9 cellular contexts compared by ENCODE assay signal in the genomic region with DNA sequence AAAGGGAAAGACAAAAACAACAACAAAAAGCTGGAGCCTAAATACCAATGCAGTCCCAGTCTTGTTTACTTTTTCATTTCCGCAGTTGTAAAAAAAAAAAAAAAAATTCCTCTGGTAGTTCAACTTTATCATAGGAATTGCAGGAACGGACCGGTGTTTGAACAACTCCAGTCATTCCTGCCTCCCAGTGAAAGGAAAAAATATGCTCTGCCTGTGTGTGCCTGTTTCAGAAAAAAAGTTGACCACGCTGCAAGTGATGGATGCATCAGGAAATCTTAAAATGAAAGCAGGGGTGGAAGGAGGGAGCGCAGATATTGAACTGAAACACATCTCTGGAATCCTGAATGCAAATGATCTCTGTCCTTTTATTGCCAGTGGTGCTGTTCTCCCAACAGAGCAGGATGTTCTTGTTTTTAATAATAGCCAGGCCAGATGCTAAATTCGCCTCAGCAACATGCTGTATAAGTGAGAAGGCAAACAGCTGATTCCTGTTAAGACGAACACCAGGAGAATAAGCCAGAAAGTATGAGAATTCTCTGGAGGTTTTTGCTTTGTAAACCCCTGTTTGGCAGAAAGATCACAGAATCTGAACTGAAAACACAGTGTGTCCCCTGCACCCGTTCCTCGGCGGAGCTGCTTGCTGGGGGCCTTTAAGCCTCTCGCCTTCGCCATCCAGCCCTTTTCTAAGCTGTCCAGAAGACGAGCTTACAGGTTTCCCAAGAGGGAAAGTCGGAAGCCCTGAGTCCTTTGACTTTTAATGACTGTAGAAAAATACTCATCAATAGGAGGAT.
DNase-seq lines count a peak whose midpoint lies in the region; ATAC-seq and TF ChIP-seq lines count a peak whose summit lies in the region.
"Had no signal": no experiment of that assay in that cellular context is flagged by ENCODE, and none has a peak within 500 bp of the region (broad histone marks: within the 10 kb centered on the region; RNA-seq: fewer than 3 reads in every experiment).

No MANE protein-coding gene starts in this region.

- intact Hi-C loops in dorsolateral prefrontal cortex (cut with DNase I): no loop called here

- H3K4me1 Mint-ChIP-seq in mesothelial cell of epicardium: peaks cover 32% of the 10 kb centered on the region
- H3K4me1 Mint-ChIP-seq in type B pancreatic cell (ENCODE audit: unreplicated experiment): peaks cover 46% of the 10 kb centered on the region
- H3K4me1 Mint-ChIP-seq in WTC11: peaks cover 3% of the 10 kb centered on the region; the same call in 1 of the 2 replicates

- H3K36me3 Mint-ChIP-seq in mesothelial cell of epicardium (no peaks in the 10 kb centered on the region), type B pancreatic cell (no peaks in the 10 kb centered on the region), WTC11 (no peaks in the 10 kb centered on the region)

- ATAC-seq in WTC11 (no peak), GM18519 (IDR thresholded peaks at IDR 0.05; ENCODE audit: low FRiP score, unreplicated experiment) (no peak), GM21526 (IDR thresholded peaks at IDR 0.05; ENCODE audit: low FRiP score, unreplicated experiment) (no peak)

- H3K27me3 Mint-ChIP-seq in mesothelial cell of epicardium (ENCODE audit: low read depth) (no peaks in the 10 kb centered on the region), type B pancreatic cell (peaks cover 7% of the 10 kb centered on the region), WTC11 (ENCODE audit: low read depth) (no peaks in the 10 kb centered on the region)

- H3K4me3 ChIP-seq in dorsolateral prefrontal cortex: peak overlapping the region in 58 of 59 donors; percentile 5 to 69 (median 40)

- H3K27ac Mint-ChIP-seq in mesothelial cell of epicardium: peak overlapping the region; percentile 45
- peak overlapping the region; percentile 10 for H3K27ac Mint-ChIP-seq in type B pancreatic cell
- no peak overlapping the region for H3K27ac Mint-ChIP-seq in WTC11

- H3K4me3 Mint-ChIP-seq in mesothelial cell of epicardium: peak overlapping the region; percentile 24
- H3K4me3 Mint-ChIP-seq in type B pancreatic cell: peak overlapping the region; percentile 48
- H3K4me3 Mint-ChIP-seq in WTC11: no peak overlapping the region

- H3K27me3 ChIP-seq in dorsolateral prefrontal cortex: peaks cover 0 to 4% (median 0%) of the 10 kb centered on the region in 45 donors

- DNase-seq in DMS 273 (lab: John Stamatoyannopoulos, UW; ENCODE audit: unreplicated experiment) (peak; percentile 20), DMS 273 treated with DMSO at 0.1 percent for 48 hours (lab: John Stamatoyannopoulos, UW) (no peak), dorsolateral prefrontal cortex (no peak), mesothelial cell of epicardium (ENCODE audit: low spot score in 2 of 2, unreplicated experiment in 2 of 2) (no peak), type B pancreatic cell (ENCODE audit: extremely low spot score, unreplicated experiment) (no peak), WTC11 (ENCODE audit: low spot score) (no peak)

- no peak for TF ChIP-seq CTCF in dorsolateral prefrontal cortex (IDR thresholded peaks at IDR 0.05 in 54 of 56, conservative IDR thresholded peaks at IDR 0.05 in 2 of 56; ENCODE audit: low read depth in 1 of 56, partially characterized antibody in 56 of 56)
- TF ChIP-seq CTCF in mesothelial cell of epicardium (IDR thresholded peaks at IDR 0.05; ENCODE audit: unreplicated experiment): no peak
- no peak for TF ChIP-seq CTCF in type B pancreatic cell (conservative IDR thresholded peaks at IDR 0.05)
- no peak for TF ChIP-seq CTCF in WTC11 (IDR thresholded peaks at IDR 0.05)

- CTCF ChIA-PET in WTC11 (lab: Charles Lee): no interaction called here

- POLR2A ChIA-PET in WTC11 (lab: Charles Lee): no interaction called here

- H3K27ac ChIP-seq in dorsolateral prefrontal cortex: peak overlapping the region in 47 of 59 donors; percentile 1 to 81 (median 55)
- H3K27ac ChIP-seq: 22Rv1 had no signal

- no peaks in the 10 kb centered on the region for H3K9me3 Mint-ChIP-seq in mesothelial cell of epicardium
- no peaks in the 10 kb centered on the region for H3K9me3 Mint-ChIP-seq in type B pancreatic cell
- no peaks in the 10 kb centered on the region for H3K9me3 Mint-ChIP-seq in WTC11

TF ChIP-seq in WTC11, 78 proteins besides CTCF, POLR2A, EP300 and RAD21:
- TF ChIP-seq AFF4 (CRISPR knock-in tag; IDR thresholded peaks at IDR 0.05; ENCODE audit: borderline replicate concordance): no peak
- no peak for TF ChIP-seq IRF2 (CRISPR knock-in tag; IDR thresholded peaks at IDR 0.05; ENCODE audit: borderline replicate concordance, low read depth)
- TF ChIP-seq CBFB (CRISPR knock-in tag; IDR thresholded peaks at IDR 0.05; ENCODE audit: low read depth): no peak
- TF ChIP-seq SOX15 (CRISPR knock-in tag; IDR thresholded peaks at IDR 0.05): no peak
- no peak for TF ChIP-seq ZNF219 (CRISPR knock-in tag; IDR thresholded peaks at IDR 0.05; ENCODE audit: borderline replicate concordance)
- TF ChIP-seq NFATC4 (CRISPR knock-in tag; IDR thresholded peaks at IDR 0.05): no peak
- TF ChIP-seq ZMAT4 (CRISPR knock-in tag; IDR thresholded peaks at IDR 0.05): no peak
- no peak for TF ChIP-seq ZNF416 (CRISPR knock-in tag; IDR thresholded peaks at IDR 0.05)
- no peak for TF ChIP-seq NR2C2 (CRISPR knock-in tag; IDR thresholded peaks at IDR 0.05)
- TF ChIP-seq ZNF138 (CRISPR knock-in tag; conservative IDR thresholded peaks at IDR 0.05): no peak
- TF ChIP-seq, protein P1, sequence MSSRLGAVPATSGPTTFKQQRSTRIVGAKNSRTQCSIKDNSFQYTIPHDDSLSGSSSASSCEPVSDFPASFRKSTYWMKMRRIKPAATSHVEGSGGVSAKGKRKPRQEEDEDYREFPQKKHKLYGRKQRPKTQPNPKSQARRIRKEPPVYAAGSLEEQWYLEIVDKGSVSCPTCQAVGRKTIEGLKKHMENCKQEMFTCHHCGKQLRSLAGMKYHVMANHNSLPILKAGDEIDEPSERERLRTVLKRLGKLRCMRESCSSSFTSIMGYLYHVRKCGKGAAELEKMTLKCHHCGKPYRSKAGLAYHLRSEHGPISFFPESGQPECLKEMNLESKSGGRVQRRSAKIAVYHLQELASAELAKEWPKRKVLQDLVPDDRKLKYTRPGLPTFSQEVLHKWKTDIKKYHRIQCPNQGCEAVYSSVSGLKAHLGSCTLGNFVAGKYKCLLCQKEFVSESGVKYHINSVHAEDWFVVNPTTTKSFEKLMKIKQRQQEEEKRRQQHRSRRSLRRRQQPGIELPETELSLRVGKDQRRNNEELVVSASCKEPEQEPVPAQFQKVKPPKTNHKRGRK (CRISPR knock-in tag; IDR thresholded peaks at IDR 0.05; ENCODE audit: borderline replicate concordance): no peak
- no peak for TF ChIP-seq ATF3 (CRISPR knock-in tag; conservative IDR thresholded peaks at IDR 0.05)
- TF ChIP-seq ZNF396 (CRISPR knock-in tag; IDR thresholded peaks at IDR 0.05; ENCODE audit: borderline replicate concordance): no peak
TF ChIP-seq in WTC11: peak in this region for 0.
